Comparison of ENCODE assay signal across 21 cellular contexts in the genomic region with DNA sequence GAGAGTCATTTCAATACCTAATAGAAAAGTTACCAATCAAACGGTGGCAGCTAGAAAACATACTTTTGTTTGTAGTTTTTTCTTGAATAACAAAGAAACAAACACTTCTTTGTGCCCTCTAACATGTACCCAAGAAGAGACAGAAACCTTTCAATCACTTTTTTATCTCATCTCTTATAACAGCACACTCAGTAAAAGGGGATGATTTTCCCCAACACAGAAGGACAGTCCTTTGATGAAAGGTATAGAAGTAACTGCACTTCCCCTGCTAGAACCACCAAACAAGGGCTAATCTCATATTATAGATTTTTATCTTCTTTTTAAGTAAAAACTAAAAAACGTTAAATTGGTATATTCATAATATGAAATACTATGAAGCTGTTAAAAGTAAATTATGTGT.
"Had no signal": no experiment of that assay in that cellular context is flagged by ENCODE, and none has a peak within 500 bp of the region (broad histone marks: within the 10 kb centered on the region; RNA-seq: fewer than 3 reads in every experiment).

No MANE protein-coding gene starts in this region.

- H3K36me3 ChIP-seq: heart left ventricle, spleen, tibial nerve, upper lobe of right lung had no signal

- H3K36me3 Mint-ChIP-seq: stimulated activated memory B cell treated with anti-CD40 and anti-IgM and Interleukin-4, amounts not matched to agents 10 μg/mL and 1 μg/mL and 100 μg/mL, for 72 hours had no signal

- H3K4me1 Mint-ChIP-seq: naive thymus-derived CD4-positive, alpha-beta T cell; stimulated activated memory B cell treated with anti-CD40 and anti-IgM and Interleukin-4, amounts not matched to agents 10 μg/mL and 1 μg/mL and 100 μg/mL, for 72 hours had no signal

- H3K27me3 ChIP-seq: heart left ventricle, testis, tibial nerve, upper lobe of right lung had no signal

- ATAC-seq: heart left ventricle; left colon; left ventricle myocardium superior; naive thymus-derived CD4-positive, alpha-beta T cell; sciatic nerve; stimulated activated memory B cell treated with anti-CD40 and anti-IgM and Interleukin-4, amounts not matched to agents 10 μg/mL and 1 μg/mL and 100 μg/mL, for 72 hours; upper lobe of right lung had no signal

- H3K9me3 Mint-ChIP-seq: dendritic cell treated with granulocyte-macrophage colony-stimulating factor and Interleukin-4, amounts not matched to agents 40 ng/mL and 50 ng/mL, for 4 days; naive thymus-derived CD4-positive, alpha-beta T cell; stimulated activated memory B cell treated with anti-CD40 and anti-IgM and Interleukin-4, amounts not matched to agents 10 μg/mL and 1 μg/mL and 100 μg/mL, for 72 hours; stimulated activated naive CD8-positive, alpha-beta T cell treated with anti-CD3 and anti-CD28 coated beads, Interleukin-15, Interleukin-2, amounts not matched to agents 100 ng/mL and 50 ng/mL, for 24 hours had no signal

- H3K27ac Mint-ChIP-seq: dendritic cell treated with granulocyte-macrophage colony-stimulating factor and Interleukin-4, amounts not matched to agents 40 ng/mL and 50 ng/mL, for 4 days; naive thymus-derived CD4-positive, alpha-beta T cell; stimulated activated memory B cell treated with anti-CD40 and anti-IgM and Interleukin-4, amounts not matched to agents 10 μg/mL and 1 μg/mL and 100 μg/mL, for 72 hours; stimulated activated naive CD8-positive, alpha-beta T cell treated with anti-CD3 and anti-CD28 coated beads, Interleukin-15, Interleukin-2, amounts not matched to agents 100 ng/mL and 50 ng/mL, for 24 hours had no signal

- H3K4me3 Mint-ChIP-seq: dendritic cell treated with granulocyte-macrophage colony-stimulating factor and Interleukin-4, amounts not matched to agents 40 ng/mL and 50 ng/mL, for 4 days; naive thymus-derived CD4-positive, alpha-beta T cell; stimulated activated memory B cell treated with anti-CD40 and anti-IgM and Interleukin-4, amounts not matched to agents 10 μg/mL and 1 μg/mL and 100 μg/mL, for 72 hours; stimulated activated naive CD8-positive, alpha-beta T cell treated with anti-CD3 and anti-CD28 coated beads, Interleukin-15, Interleukin-2, amounts not matched to agents 100 ng/mL and 50 ng/mL, for 24 hours had no signal

- DNase-seq: cerebellar nuclear complex; heart left ventricle; hippocampal formation; left colon; left ventricle myocardium superior; mesendoderm; naive thymus-derived CD4-positive, alpha-beta T cell; occipital lobe; spleen; stimulated activated CD4-positive, alpha-beta T cell treated with anti-CD3 and anti-CD28 coated beads, Interleukin-15, amount 100 ng/mL, for 24 hours; stimulated activated CD4-positive, alpha-beta T cell treated with anti-CD3 and anti-CD28 coated beads, Interleukin-1b, Interleukin-23, amount 100 ng/mL, for 48 hours; stimulated activated CD4-positive, alpha-beta T cell treated with anti-CD3 and anti-CD28 coated beads, Interleukin-4, amount 100 ng/mL, for 24 hours; testis; upper lobe of right lung had no signal

- H3K4me3 ChIP-seq: heart left ventricle, lung, spleen, testis, tibial nerve, upper lobe of right lung had no signal

- H3K9me3 ChIP-seq: heart left ventricle, spleen, testis, tibial nerve, upper lobe of right lung had no signal

- H3K4me1 ChIP-seq: spleen, upper lobe of right lung had no signal

- H3K27ac ChIP-seq: heart left ventricle, parathyroid adenoma, spleen, testis, tibial nerve, upper lobe of right lung had no signal
